11 cellular contexts compared by ENCODE assay signal in the genomic region with DNA sequence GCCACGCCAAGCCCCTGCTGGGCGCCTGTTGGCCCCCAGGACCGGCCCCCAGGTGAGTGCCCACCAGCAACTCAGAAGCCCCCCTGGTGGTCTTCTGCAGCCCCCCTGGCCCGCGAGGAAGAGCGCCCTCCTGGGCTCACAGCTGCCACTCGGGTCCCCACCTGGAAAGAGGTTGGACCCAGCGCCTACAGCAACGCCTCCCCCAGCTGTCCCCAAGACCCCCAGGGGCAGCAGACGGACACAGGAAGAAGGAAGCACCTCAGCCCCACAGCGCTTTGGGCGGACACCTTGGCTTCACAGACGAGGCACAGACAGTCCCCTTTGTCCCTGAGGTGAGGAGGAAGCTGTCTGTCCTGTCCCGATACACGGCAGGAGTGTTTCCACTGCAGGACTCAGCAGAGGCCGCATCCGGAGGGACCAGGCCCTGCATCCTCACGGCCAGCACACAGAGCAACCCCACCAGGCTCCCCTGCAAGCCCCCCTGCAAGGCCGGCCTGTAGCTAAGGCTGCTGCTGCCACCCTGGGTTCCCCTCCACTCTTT.
"Had no signal": no experiment of that assay in that cellular context is flagged by ENCODE, and none has a peak within 500 bp of the region (broad histone marks: within the 10 kb centered on the region; RNA-seq: fewer than 3 reads in every experiment).

No MANE protein-coding gene starts in this region.

- ATAC-seq: activated CD4-positive, alpha-beta T cell treated with anti-CD3 and anti-CD28 coated beads for 36 hours; activated CD8-positive, alpha-beta T cell treated with anti-CD3 and anti-CD28 coated beads for 36 hours; gastrocnemius medialis had no signal

- H3K9me3 ChIP-seq: colonic mucosa, gastrocnemius medialis, transverse colon had no signal

- DNase-seq: activated naive CD4-positive, alpha-beta T cell treated with Interleukin-2 at 50 U/mL for 16 hours; gastrocnemius medialis; left ventricle myocardium inferior had no signal

- H3K9ac ChIP-seq: parathyroid adenoma had no signal

- H2AFZ ChIP-seq: parathyroid adenoma had no signal

- H3K4me3 Mint-ChIP-seq: activated CD8-positive, alpha-beta T cell treated with anti-CD3 and anti-CD28 coated beads for 36 hours had no signal

- H3K4me1 ChIP-seq: colonic mucosa, gastrocnemius medialis, parathyroid adenoma had no signal

- H3K27me3 ChIP-seq: colonic mucosa had no signal

- FAIRE-seq: endothelial cell of umbilical vein, keratinocyte had no signal

- H3K27ac ChIP-seq: colonic mucosa, gastrocnemius medialis, parathyroid adenoma had no signal

- H3K36me3 ChIP-seq: colonic mucosa, gastrocnemius medialis, left ventricle myocardium inferior, transverse colon had no signal

- H3K79me2 ChIP-seq: parathyroid adenoma had no signal

- H3K9me3 Mint-ChIP-seq: activated CD8-positive, alpha-beta T cell treated with anti-CD3 and anti-CD28 coated beads for 36 hours; activated T-helper 1 cell treated with anti-CD3 and anti-CD28 coated beads, Interleukin-12 subunit alpha, Interleukin-12 subunit beta, Interleukin-2, Interleukin-4 antibody, amounts not matched to agents 30 ng/mL and 10 ng/mL and 1 ng/mL, durations not matched to agents 14 hours and 24 hours and 36 hours had no signal

- H3K27ac Mint-ChIP-seq: activated CD4-positive, alpha-beta T cell treated with anti-CD3 and anti-CD28 coated beads for 36 hours; activated CD8-positive, alpha-beta T cell treated with anti-CD3 and anti-CD28 coated beads for 36 hours; activated T-helper 1 cell treated with anti-CD3 and anti-CD28 coated beads, Interleukin-12 subunit alpha, Interleukin-12 subunit beta, Interleukin-2, Interleukin-4 antibody, amounts not matched to agents 30 ng/mL and 10 ng/mL and 1 ng/mL, durations not matched to agents 14 hours and 24 hours and 36 hours had no signal
